In genomic region chr2:74472086-74472944, GRCh38 we compare ENCODE assay signal across 8 cellular contexts. TPM values are rescaled to one million over a fixed set of nuclear protein-coding genes. Genes with fewer than 3 reads are reported as not detected.
DNase-seq lines count a peak whose midpoint lies in the region; TF ChIP-seq lines count a peak whose summit lies in the region.

Gene MRPL53, minus strand, starts transcription at chr2:74472680. Its CDS starts 20 bp downstream, at chr2:74472660.

- peaks cover 34% of the 10 kb centered on the region for H3F3A ChIP-seq in SK-N-SH (replicated peaks; ENCODE audit: insufficient read depth)

- H3K4me3 ChIP-seq in SK-N-SH (ENCODE audit: low read depth in 2 of 2, low read length in 1 of 2), result peak within 1 kb of the TSS; percentile 68 to 74

- peak; percentile 87 for DNase-seq in GF-D8 (lab: John Stamatoyannopoulos, UW)
- DNase-seq in HCEC 1CT, result peak; percentile 86
- peak; percentile 96 for DNase-seq in MV-4-11 (lab: John Stamatoyannopoulos, UW)
- peak; percentile 85 for DNase-seq in SK-N-SH
- DNase-seq in activated naive CD4-positive, alpha-beta T cell treated with anti-CD3 and anti-CD28 coated beads, Interleukin-2, amount 10 ng/mL, durations not matched to agents 7 days and 5 days, result peak; percentile 97
- peak; percentile 78 for DNase-seq in germinal center (ENCODE audit: low spot score)
- DNase-seq in nucleus accumbens (lab: John Stamatoyannopoulos, UW), result peak; percentile 29 to 96 (median 90)
- DNase-seq in superior temporal gyrus (ENCODE audit: extremely low spot score), result peak; percentile 98

- H3K9me2 ChIP-seq in SK-N-SH, result no peaks in the 10 kb centered on the region

- peaks cover 19 to 27% of the 10 kb centered on the region in 2 experiments for H3K36me3 ChIP-seq in SK-N-SH (replicated peaks in 1 of 2; ENCODE audit: control insufficient read depth in 1 of 2, insufficient read depth in 2 of 2, low read length in 1 of 2)

- POLR2A ChIA-PET in SK-N-SH (lab: Yijun Ruan, JAX), result interaction anchor here (0.9 to 6.9 kb wide), 13 partner anchors 10 to 115 kb away, joined by 3 to 60 read pairs (median 4); partner anchors contain the start of genes AUP1, CCDC142, HTRA2 and INO80B

- peak within 1 kb of the TSS; percentile 93 for H3K4me2 ChIP-seq in SK-N-SH

- H3K79me2 ChIP-seq in SK-N-SH (ENCODE audit: insufficient read depth), result peaks cover 16% of the 10 kb centered on the region; the same call in 1 of the 2 replicates

- peaks cover 7% of the 10 kb centered on the region for H3K27me3 Mint-ChIP-seq in activated naive CD4-positive, alpha-beta T cell treated with anti-CD3 and anti-CD28 coated beads, Interleukin-2, amount 10 ng/mL, durations not matched to agents 7 days and 5 days

- no peak for TF ChIP-seq RAD21 in SK-N-SH (IDR thresholded peaks at IDR 0.05; ENCODE audit: low read length)

- H3K4me1 Mint-ChIP-seq in activated naive CD4-positive, alpha-beta T cell treated with anti-CD3 and anti-CD28 coated beads, Interleukin-2, amount 10 ng/mL, durations not matched to agents 7 days and 5 days, result peaks cover 40% of the 10 kb centered on the region

- peak within 1 kb of the TSS; percentile 96 for H3K4me3 Mint-ChIP-seq in activated naive CD4-positive, alpha-beta T cell treated with anti-CD3 and anti-CD28 coated beads, Interleukin-2, amount 10 ng/mL, durations not matched to agents 7 days and 5 days

- CTCF ChIA-PET in SK-N-SH (lab: Yijun Ruan, JAX), result interaction anchor here (0.9 to 3.9 kb wide), 5 partner anchors 10 to 115 kb away, joined by 3 to 28 read pairs (median 3); partner anchors contain the start of genes CCDC142 and TTC31
- CTCF ChIA-PET in activated naive CD4-positive, alpha-beta T cell treated with anti-CD3 and anti-CD28 coated beads, Interleukin-2, amount 10 ng/mL, durations not matched to agents 7 days and 5 days (lab: Charles Lee), result interaction anchor here (0.6 to 3.4 kb wide), 9 partner anchors 10 to 113 kb away, joined by 3 to 27 read pairs (median 4); partner anchors contain the start of genes CCDC142, INO80B, TTC31 and WBP1

- H3K9ac ChIP-seq in SK-N-SH, result peak within 1 kb of the TSS; percentile 72

- peak within 1 kb of the TSS; percentile 99 for H3K27ac Mint-ChIP-seq in activated naive CD4-positive, alpha-beta T cell treated with anti-CD3 and anti-CD28 coated beads, Interleukin-2, amount 10 ng/mL, durations not matched to agents 7 days and 5 days

- H3K27me3 ChIP-seq in SK-N-SH (ENCODE audit: insufficient read depth), result no peaks in the 10 kb centered on the region

- 1% methylated on average over 60 of the region's 66 CpGs for WGBS in SK-N-SH (ENCODE audit: low lambda C conversion rate)

- H2AFZ ChIP-seq in SK-N-SH (ENCODE audit: low read depth), result peak within 1 kb of the TSS; percentile 81

- TF ChIP-seq CTCF in SK-N-SH (IDR thresholded peaks at IDR 0.05), result no peak

- H4K20me1 ChIP-seq in SK-N-SH (ENCODE audit: insufficient read depth), result no peaks in the 10 kb centered on the region

- H3K4me1 ChIP-seq in SK-N-SH (ENCODE audit: control insufficient read depth in 1 of 2, insufficient read depth in 2 of 2, low read depth in 1 of 2, low read length in 1 of 2), result peaks cover 6 to 7% of the 10 kb centered on the region in 2 experiments; a peak in 2 of 4 replicates

- H3K9me3 Mint-ChIP-seq in activated naive CD4-positive, alpha-beta T cell treated with anti-CD3 and anti-CD28 coated beads, Interleukin-2, amount 10 ng/mL, durations not matched to agents 7 days and 5 days, result no peaks in the 10 kb centered on the region

- H3K9me3 ChIP-seq in SK-N-SH, result no peaks in the 10 kb centered on the region

- H3K36me3 Mint-ChIP-seq in activated naive CD4-positive, alpha-beta T cell treated with anti-CD3 and anti-CD28 coated beads, Interleukin-2, amount 10 ng/mL, durations not matched to agents 7 days and 5 days, result peaks cover 38% of the 10 kb centered on the region

- TF ChIP-seq EP300 in SK-N-SH (IDR thresholded peaks at IDR 0.05; ENCODE audit: borderline replicate concordance in 1 of 2, low read depth in 1 of 2, low read length in 1 of 2), result no peak

- peak within 1 kb of the TSS; percentile 78 to 94 for H3K27ac ChIP-seq in SK-N-SH (ENCODE audit: low read depth in 2 of 2, low read length in 1 of 2)

TF ChIP-seq in SK-N-SH, 30 proteins besides CTCF, POLR2A, EP300 and RAD21 (continues in another document):
- TF ChIP-seq MXI1 (IDR thresholded peaks at IDR 0.05; ENCODE audit: low read depth, low read length), result peak; percentile 85
- TF ChIP-seq NFIC (IDR thresholded peaks at IDR 0.05; ENCODE audit: borderline replicate concordance), result 0 out of 2 replicates have a peak, but pooled peaks have one; percentile 10
- peak; percentile 56; the same call in 1 of the 2 replicates for TF ChIP-seq JUND (IDR thresholded peaks at IDR 0.05)
- peak; percentile 89 for TF ChIP-seq ELF1 (IDR thresholded peaks at IDR 0.05)
- TF ChIP-seq TEAD4 (IDR thresholded peaks at IDR 0.05; ENCODE audit: borderline replicate concordance, insufficient read depth), result no peak
- no peak for TF ChIP-seq FOXJ3 (CRISPR knock-in tag; IDR thresholded peaks at IDR 0.05)
- TF ChIP-seq USF1 (IDR thresholded peaks at IDR 0.05; ENCODE audit: borderline replicate concordance, low read depth), result no peak
- peak; percentile 88 for TF ChIP-seq MAX (IDR thresholded peaks at IDR 0.05; ENCODE audit: low read depth)
- peak; percentile 99 for TF ChIP-seq POLR2AphosphoS5 (IDR thresholded peaks at IDR 0.05; ENCODE audit: low read depth, low read length)
- peak; percentile 84; the same call in 1 of the 2 replicates for TF ChIP-seq ZBTB33 (IDR thresholded peaks at IDR 0.05; ENCODE audit: borderline replicate concordance, low read depth)
- peak; percentile 100 for TF ChIP-seq GABPA (IDR thresholded peaks at IDR 0.05; ENCODE audit: low read depth)
- TF ChIP-seq REST (IDR thresholded peaks at IDR 0.05; ENCODE audit: low read depth, low read length), result peak; percentile 62; the same call in 1 of the 2 replicates
- TF ChIP-seq GATA2 (CRISPR knock-in tag; IDR thresholded peaks at IDR 0.05), result no peak
- TF ChIP-seq PBX3 (IDR thresholded peaks at IDR 0.05), result peak; percentile 79

RNA-seq across cellular contexts. Expression of gene MRPL53, which starts in this region (rescaled TPM):
- polyA plus RNA-seq in SK-N-SH (2012; rRNA removed), result 60.6 and 95.0 TPM in 2 replicates
- polyA plus RNA-seq in SK-N-SH (2012; cell fraction: cytosol; rRNA removed), result 47.2 and 53.4 TPM in 2 replicates
- 55.9 and 87.0 TPM in 2 replicates for polyA plus RNA-seq in SK-N-SH (2012; cell fraction: nucleus; rRNA removed)

Comparison
In these comparisons a context has a peak if more than half of its experiments do, and no peak if none do; other contexts are left out.
1. Peak in every context shown above with its lines: DNase-seq, H3K4me3 ChIP-seq and H3K27ac ChIP-seq.